ENCODE assay signal across 2 cellular contexts in genomic region chr22:20884454-20884853, GRCh38.
TF ChIP-seq lines count a peak whose summit lies in the region.

No MANE protein-coding gene starts in this region.

TF ChIP-seq in liver, 16 proteins besides CTCF, POLR2A, EP300 and RAD21:
- TF ChIP-seq TAF1 (conservative IDR thresholded peaks at IDR 0.05), result no peak
- no peak for TF ChIP-seq FOXA1 (IDR thresholded peaks at IDR 0.05)
- TF ChIP-seq YY1 (IDR thresholded peaks at IDR 0.05), result no peak
- no peak for TF ChIP-seq EGR1 (IDR thresholded peaks at IDR 0.05; ENCODE audit: low read depth in 2 of 2)
- TF ChIP-seq JUND (IDR thresholded peaks at IDR 0.05), result no peak
- TF ChIP-seq GABPA (IDR thresholded peaks at IDR 0.05 in 1 of 2, conservative IDR thresholded peaks at IDR 0.05 in 1 of 2), result no peak
- no peak for TF ChIP-seq HNF4A (conservative IDR thresholded peaks at IDR 0.05)
- TF ChIP-seq HNF4G (IDR thresholded peaks at IDR 0.05), result no peak
- no peak for TF ChIP-seq REST (IDR thresholded peaks at IDR 0.05)
- TF ChIP-seq NR2F2 (IDR thresholded peaks at IDR 0.05), result no peak
- TF ChIP-seq, protein P1, sequence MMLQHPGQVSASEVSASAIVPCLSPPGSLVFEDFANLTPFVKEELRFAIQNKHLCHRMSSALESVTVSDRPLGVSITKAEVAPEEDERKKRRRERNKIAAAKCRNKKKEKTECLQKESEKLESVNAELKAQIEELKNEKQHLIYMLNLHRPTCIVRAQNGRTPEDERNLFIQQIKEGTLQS (IDR thresholded peaks at IDR 0.05), result no peak
- no peak for TF ChIP-seq FOXA2 (IDR thresholded peaks at IDR 0.05)
- TF ChIP-seq, protein P2, sequence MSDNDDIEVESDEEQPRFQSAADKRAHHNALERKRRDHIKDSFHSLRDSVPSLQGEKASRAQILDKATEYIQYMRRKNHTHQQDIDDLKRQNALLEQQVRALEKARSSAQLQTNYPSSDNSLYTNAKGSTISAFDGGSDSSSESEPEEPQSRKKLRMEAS (IDR thresholded peaks at IDR 0.05), result no peak
- no peak for TF ChIP-seq SP1 (IDR thresholded peaks at IDR 0.05)
- no peak for TF ChIP-seq ZBTB33 (IDR thresholded peaks at IDR 0.05)
- TF ChIP-seq RXRA (IDR thresholded peaks at IDR 0.05), result no peak
TF ChIP-seq in liver: peak in this region for 0.

TF ChIP-seq in HepG2, 621 proteins besides CTCF, POLR2A, EP300 and RAD21:
- TF ChIP-seq YEATS2 (CRISPR knock-in tag; IDR thresholded peaks at IDR 0.05; ENCODE audit: borderline replicate concordance) (no peak), TEAD2 (CRISPR knock-in tag; IDR thresholded peaks at IDR 0.05) (no peak), ZNF280B (CRISPR knock-in tag; IDR thresholded peaks at IDR 0.05; ENCODE audit: borderline replicate concordance) (no peak), TP53 (CRISPR knock-in tag; conservative IDR thresholded peaks at IDR 0.05) (no peak), UBTF (CRISPR knock-in tag; IDR thresholded peaks at IDR 0.05) (no peak), ZNF619 (CRISPR knock-in tag; IDR thresholded peaks at IDR 0.05) (no peak), ZBTB20 (CRISPR knock-in tag; IDR thresholded peaks at IDR 0.05; ENCODE audit: borderline replicate concordance, low read depth) (no peak), SRF (IDR thresholded peaks at IDR 0.05; ENCODE audit: low read depth, low read length) (no peak), BRF2 (CRISPR knock-in tag; IDR thresholded peaks at IDR 0.05) (no peak), ZNF20 (CRISPR knock-in tag; IDR thresholded peaks at IDR 0.05) (no peak), ZNF362 (CRISPR knock-in tag; IDR thresholded peaks at IDR 0.05; ENCODE audit: borderline replicate concordance) (no peak), PAWR (CRISPR knock-in tag; IDR thresholded peaks at IDR 0.05; ENCODE audit: borderline replicate concordance) (no peak), MEIS2 (CRISPR knock-in tag; IDR thresholded peaks at IDR 0.05) (no peak), NCOA1 (CRISPR knock-in tag; IDR thresholded peaks at IDR 0.05) (no peak)
- TF ChIP-seq, protein P3, sequence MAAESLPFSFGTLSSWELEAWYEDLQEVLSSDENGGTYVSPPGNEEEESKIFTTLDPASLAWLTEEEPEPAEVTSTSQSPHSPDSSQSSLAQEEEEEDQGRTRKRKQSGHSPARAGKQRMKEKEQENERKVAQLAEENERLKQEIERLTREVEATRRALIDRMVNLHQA (CRISPR knock-in tag; IDR thresholded peaks at IDR 0.05), result no peak
- TF ChIP-seq, protein P4, sequence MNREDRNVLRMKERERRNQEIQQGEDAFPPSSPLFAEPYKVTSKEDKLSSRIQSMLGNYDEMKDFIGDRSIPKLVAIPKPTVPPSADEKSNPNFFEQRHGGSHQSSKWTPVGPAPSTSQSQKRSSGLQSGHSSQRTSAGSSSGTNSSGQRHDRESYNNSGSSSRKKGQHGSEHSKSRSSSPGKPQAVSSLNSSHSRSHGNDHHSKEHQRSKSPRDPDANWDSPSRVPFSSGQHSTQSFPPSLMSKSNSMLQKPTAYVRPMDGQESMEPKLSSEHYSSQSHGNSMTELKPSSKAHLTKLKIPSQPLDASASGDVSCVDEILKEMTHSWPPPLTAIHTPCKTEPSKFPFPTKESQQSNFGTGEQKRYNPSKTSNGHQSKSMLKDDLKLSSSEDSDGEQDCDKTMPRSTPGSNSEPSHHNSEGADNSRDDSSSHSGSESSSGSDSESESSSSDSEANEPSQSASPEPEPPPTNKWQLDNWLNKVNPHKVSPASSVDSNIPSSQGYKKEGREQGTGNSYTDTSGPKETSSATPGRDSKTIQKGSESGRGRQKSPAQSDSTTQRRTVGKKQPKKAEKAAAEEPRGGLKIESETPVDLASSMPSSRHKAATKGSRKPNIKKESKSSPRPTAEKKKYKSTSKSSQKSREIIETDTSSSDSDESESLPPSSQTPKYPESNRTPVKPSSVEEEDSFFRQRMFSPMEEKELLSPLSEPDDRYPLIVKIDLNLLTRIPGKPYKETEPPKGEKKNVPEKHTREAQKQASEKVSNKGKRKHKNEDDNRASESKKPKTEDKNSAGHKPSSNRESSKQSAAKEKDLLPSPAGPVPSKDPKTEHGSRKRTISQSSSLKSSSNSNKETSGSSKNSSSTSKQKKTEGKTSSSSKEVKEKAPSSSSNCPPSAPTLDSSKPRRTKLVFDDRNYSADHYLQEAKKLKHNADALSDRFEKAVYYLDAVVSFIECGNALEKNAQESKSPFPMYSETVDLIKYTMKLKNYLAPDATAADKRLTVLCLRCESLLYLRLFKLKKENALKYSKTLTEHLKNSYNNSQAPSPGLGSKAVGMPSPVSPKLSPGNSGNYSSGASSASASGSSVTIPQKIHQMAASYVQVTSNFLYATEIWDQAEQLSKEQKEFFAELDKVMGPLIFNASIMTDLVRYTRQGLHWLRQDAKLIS (CRISPR knock-in tag; IDR thresholded peaks at IDR 0.05), result no peak
- TF ChIP-seq, protein P5, sequence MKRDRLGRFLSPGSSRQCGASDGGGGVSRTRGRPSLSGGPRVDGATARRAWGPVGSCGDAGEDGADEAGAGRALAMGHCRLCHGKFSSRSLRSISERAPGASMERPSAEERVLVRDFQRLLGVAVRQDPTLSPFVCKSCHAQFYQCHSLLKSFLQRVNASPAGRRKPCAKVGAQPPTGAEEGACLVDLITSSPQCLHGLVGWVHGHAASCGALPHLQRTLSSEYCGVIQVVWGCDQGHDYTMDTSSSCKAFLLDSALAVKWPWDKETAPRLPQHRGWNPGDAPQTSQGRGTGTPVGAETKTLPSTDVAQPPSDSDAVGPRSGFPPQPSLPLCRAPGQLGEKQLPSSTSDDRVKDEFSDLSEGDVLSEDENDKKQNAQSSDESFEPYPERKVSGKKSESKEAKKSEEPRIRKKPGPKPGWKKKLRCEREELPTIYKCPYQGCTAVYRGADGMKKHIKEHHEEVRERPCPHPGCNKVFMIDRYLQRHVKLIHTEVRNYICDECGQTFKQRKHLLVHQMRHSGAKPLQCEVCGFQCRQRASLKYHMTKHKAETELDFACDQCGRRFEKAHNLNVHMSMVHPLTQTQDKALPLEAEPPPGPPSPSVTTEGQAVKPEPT (CRISPR knock-in tag; IDR thresholded peaks at IDR 0.05; ENCODE audit: low read depth), result no peak
